In the genomic region with DNA sequence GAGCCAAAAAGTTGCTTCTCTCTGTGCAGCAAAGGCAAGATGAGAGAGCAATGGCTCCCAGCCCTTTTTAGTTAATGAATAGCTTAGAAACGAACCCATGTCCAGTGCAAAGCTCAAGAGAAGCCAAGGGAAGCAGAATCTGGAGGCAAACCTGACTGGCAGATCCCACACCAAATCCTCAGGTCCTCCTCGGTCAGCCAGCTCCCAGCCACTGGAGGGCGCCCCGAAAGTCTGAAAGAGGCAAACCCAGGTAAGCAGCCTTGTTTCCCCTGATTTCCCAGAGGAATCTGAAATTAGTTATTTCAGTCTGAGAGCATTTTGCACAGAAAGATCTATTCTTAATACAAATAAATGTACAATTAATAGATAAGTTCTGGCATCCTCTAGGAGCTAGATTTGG, we compare ENCODE assay signal across 9 cellular contexts.
DNase-seq lines count a peak whose midpoint lies in the region; ATAC-seq and TF ChIP-seq lines count a peak whose summit lies in the region.
"Had no signal": no experiment of that assay in that cellular context is flagged by ENCODE, and none has a peak within 500 bp of the region (broad histone marks: within the 10 kb centered on the region; RNA-seq: fewer than 3 reads in every experiment).

No MANE protein-coding gene starts in this region.

- no peaks in the 10 kb centered on the region for H3K36me3 ChIP-seq in MM.1S (replicated peaks; ENCODE audit: insufficient read depth, low read length)

- H3F3A ChIP-seq in MM.1S (ENCODE audit: insufficient read depth, low read length): no peaks in the 10 kb centered on the region

- no peaks in the 10 kb centered on the region for H3K9me2 ChIP-seq in MM.1S (replicated peaks; ENCODE audit: insufficient read depth, low read length)

- DNase-seq in NCI-H1436 (lab: John Stamatoyannopoulos, UW): peak; percentile 5
- no peak for DNase-seq in NCI-H1436 treated with DMSO at 0.1 percent for 48 hours (lab: John Stamatoyannopoulos, UW)
- no peak for DNase-seq in MM.1S
- peak; percentile 59 for DNase-seq in fibroblast of pulmonary artery (ENCODE audit: low read depth)
- no peak for DNase-seq in retinal pigment epithelial cell (ENCODE audit: low read depth)

- no peaks in the 10 kb centered on the region for H3K27me3 ChIP-seq in MM.1S (replicated peaks; ENCODE audit: insufficient read depth, low read length)
- H3K27me3 ChIP-seq: BLaER1 treated with 17β-estradiol and CSF1 and Interleukin-3, amounts not matched to agents 10 nM and 100 nM had no signal

- no peak overlapping the region for H3K9ac ChIP-seq in MM.1S (ENCODE audit: low read length)
- H3K9ac ChIP-seq: BLaER1 treated with 17β-estradiol and CSF1 and Interleukin-3, amounts not matched to agents 10 nM and 100 nM had no signal

- no peaks in the 10 kb centered on the region for H3K4me1 ChIP-seq in MM.1S (ENCODE audit: low read length)

- ATAC-seq in GM18868 (IDR thresholded peaks at IDR 0.05; ENCODE audit: unreplicated experiment) (no peak), HG02852 (IDR thresholded peaks at IDR 0.05; ENCODE audit: unreplicated experiment) (no peak), HG02884 (IDR thresholded peaks at IDR 0.05; ENCODE audit: unreplicated experiment) (no peak)

- no peak overlapping the region for H3K4me2 ChIP-seq in MM.1S (ENCODE audit: low read depth, low read length)

- TF ChIP-seq CTCF in MM.1S (IDR thresholded peaks at IDR 0.05; ENCODE audit: low read length) (peak; percentile 19), fibroblast of pulmonary artery (IDR thresholded peaks at IDR 0.05; ENCODE audit: low read length, missing control alignments) (peak; percentile 74), retinal pigment epithelial cell (conservative IDR thresholded peaks at IDR 0.05; ENCODE audit: low read depth, low read length) (peak; percentile 80)

- no peak overlapping the region for H3K27ac ChIP-seq in MM.1S (ENCODE audit: low read length)

- H3K4me3 ChIP-seq in MM.1S (ENCODE audit: low read length) (no peak overlapping the region), fibroblast of pulmonary artery (replicated peaks; ENCODE audit: low read depth, low read length) (no peak overlapping the region), retinal pigment epithelial cell (ENCODE audit: low read length) (no peak overlapping the region)

- H4K20me1 ChIP-seq in MM.1S (ENCODE audit: insufficient read depth, low read length): no peaks in the 10 kb centered on the region
- H4K20me1 ChIP-seq: BLaER1 treated with 17β-estradiol and CSF1 and Interleukin-3, amounts not matched to agents 10 nM and 100 nM had no signal

- no peaks in the 10 kb centered on the region for H3K9me3 ChIP-seq in MM.1S (replicated peaks; ENCODE audit: insufficient read depth, low read length)

- no peaks in the 10 kb centered on the region for H3K79me2 ChIP-seq in MM.1S (ENCODE audit: low read length)

- H2AFZ ChIP-seq in MM.1S (ENCODE audit: low read length): no peak overlapping the region

Comparison
In these comparisons a context has a peak if more than half of its experiments do, and no peak if none do; other contexts are left out.
1. DNase-seq: peak in NCI-H1436 (single experiment) and fibroblast of pulmonary artery (single experiment); none in NCI-H1436 treated with DMSO at 0.1 percent for 48 hours (single experiment), MM.1S (single experiment) and retinal pigment epithelial cell (single experiment).
2. CTCF ChIP-seq: peak in every context shown above with its lines; median percentile 80 in retinal pigment epithelial cell; 74 in fibroblast of pulmonary artery; 19 in MM.1S.